12 cellular contexts compared by ENCODE assay signal in the genomic region with DNA sequence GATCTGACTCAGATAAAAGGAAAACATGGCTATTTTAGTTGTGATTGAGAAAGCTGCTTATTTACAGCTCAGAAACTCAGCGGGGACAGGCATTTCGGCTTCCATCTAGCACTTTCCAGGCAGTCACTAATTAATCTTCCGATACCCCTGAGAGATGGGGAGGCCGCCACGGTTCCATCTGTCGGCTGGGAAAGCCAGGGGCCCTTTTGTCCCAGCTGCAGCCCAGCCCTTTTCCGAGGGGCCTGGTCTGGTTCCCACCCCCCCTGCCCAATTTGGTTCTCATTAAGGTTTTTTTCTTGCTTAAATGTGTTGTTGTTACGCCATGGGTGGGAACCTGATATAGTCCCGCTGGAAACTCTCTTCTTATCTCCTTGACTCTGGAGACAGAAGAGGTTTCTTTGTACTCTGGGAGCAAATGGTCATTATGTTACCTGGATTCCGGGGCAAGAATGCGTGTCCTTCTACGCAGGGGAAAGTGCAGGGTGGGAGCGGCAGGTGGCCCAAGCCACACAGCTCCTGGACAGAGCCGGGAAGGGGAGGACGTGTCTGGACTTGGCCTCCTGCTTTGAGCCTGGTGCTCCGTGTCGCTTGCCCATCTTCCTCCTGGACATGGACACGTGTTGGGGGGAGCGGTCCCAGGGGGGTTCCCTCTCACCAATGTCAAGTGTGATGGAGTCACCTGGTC. TPM values are rescaled to one million over a fixed set of nuclear protein-coding genes. Genes with fewer than 3 reads are reported as not detected.
A peak's percentile ranks its signal among the peaks of the same experiment; 100 is the strongest.
DNase-seq lines count a peak whose midpoint lies in the region; ATAC-seq and TF ChIP-seq lines count a peak whose summit lies in the region.
"Had no signal": no experiment of that assay in that cellular context is flagged by ENCODE, and none has a peak within 500 bp of the region (broad histone marks: within the 10 kb centered on the region; RNA-seq: fewer than 3 reads in every experiment).

No MANE protein-coding gene starts in this region.

- peaks cover 62 to 86% of the 10 kb centered on the region in 2 donors for H3K4me1 Mint-ChIP-seq in stimulated activated naive B cell treated with anti-CD40 and anti-IgM and Interleukin-4, amounts not matched to agents 10 μg/mL and 1 μg/mL and 100 μg/mL, for 72 hours
- peaks cover 30% of the 10 kb centered on the region for H3K4me1 Mint-ChIP-seq in Calu3 (ENCODE audit: low read depth, unreplicated experiment)
- H3K4me1 Mint-ChIP-seq in CD14-positive monocyte, result peaks cover 83% of the 10 kb centered on the region

- no peaks in the 10 kb centered on the region for H3K9me3 Mint-ChIP-seq in stimulated activated naive B cell treated with anti-CD40 and anti-IgM and Interleukin-4, amounts not matched to agents 10 μg/mL and 1 μg/mL and 100 μg/mL, for 72 hours
- H3K9me3 Mint-ChIP-seq in Calu3 (ENCODE audit: low read depth, unreplicated experiment) (no peaks in the 10 kb centered on the region), CD14-positive monocyte (peaks cover 0 to 6% (median 0%) of the 10 kb centered on the region in 7 donors)

- CTCF ChIA-PET in Calu3 (lab: Charles Lee), result interaction anchor here (1.1 to 1.7 kb wide), 2 partner anchors 33 to 137 kb away, joined by 3 to 5 read pairs; no protein-coding TSS in a partner anchor

- TF ChIP-seq CTCF in Calu3 (IDR thresholded peaks at IDR 0.05; ENCODE audit: unreplicated experiment) (no peak), CD14-positive monocyte (IDR thresholded peaks at IDR 0.05) (no peak)

- peak overlapping the region; percentile 20 for H3K27ac Mint-ChIP-seq in stimulated activated naive B cell treated with anti-CD40 and anti-IgM and Interleukin-4, amounts not matched to agents 10 μg/mL and 1 μg/mL and 100 μg/mL, for 72 hours
- H3K27ac Mint-ChIP-seq in Calu3 (ENCODE audit: unreplicated experiment) (no peak overlapping the region), CD14-positive monocyte (peak overlapping the region in 1 of 7 donors; percentile 14)

- no peak overlapping the region for H3K4me3 Mint-ChIP-seq in stimulated activated naive B cell treated with anti-CD40 and anti-IgM and Interleukin-4, amounts not matched to agents 10 μg/mL and 1 μg/mL and 100 μg/mL, for 72 hours
- H3K4me3 Mint-ChIP-seq in Calu3 (ENCODE audit: low read depth, unreplicated experiment) (no peak overlapping the region), CD14-positive monocyte (no peak overlapping the region)

- no TSS peak for BruUV-seq in Calu3 (replicated peaks; lab: Mats Ljungman, UMichigan)

- intact Hi-C loops in Calu3 (cut with micrococcal nuclease; ENCODE audit: unreplicated experiment) (no loop called here), CD14-positive monocyte (cut with micrococcal nuclease) (loop anchor here in 1 of 2 donors (5.0 kb wide), 1 partner anchor 140 kb away; no protein-coding TSS in a partner anchor)

- DNase-seq in DMS153 (lab: John Stamatoyannopoulos, UW) (peak; percentile 10), DMS153 treated with DMSO at 0.1 percent for 48 hours (lab: John Stamatoyannopoulos, UW; ENCODE audit: unreplicated experiment) (no peak), NCI-H82 (lab: John Stamatoyannopoulos, UW) (peak; percentile 78), left kidney (ENCODE audit: low read depth, low spot score) (peak; percentile 89), Calu3 (no peak), CD14-positive monocyte (ENCODE audit: low spot score) (no peak), amygdala (lab: John Stamatoyannopoulos, UW) (no peak)
- no peak for DNase-seq in stimulated activated naive B cell treated with anti-CD40 and anti-IgM and Interleukin-4, amounts not matched to agents 10 μg/mL and 1 μg/mL and 100 μg/mL, for 72 hours
- DNase-seq: activated CD8-positive, alpha-beta memory T cell treated with anti-CD3 and anti-CD28 coated beads, Interleukin-2, amount 50 U/mL, for 4 hours; adrenal gland had no signal

- peaks cover 0 to 13% of the 10 kb centered on the region in 2 donors for H3K36me3 Mint-ChIP-seq in stimulated activated naive B cell treated with anti-CD40 and anti-IgM and Interleukin-4, amounts not matched to agents 10 μg/mL and 1 μg/mL and 100 μg/mL, for 72 hours
- H3K36me3 Mint-ChIP-seq in Calu3 (ENCODE audit: insufficient read depth, unreplicated experiment) (peaks cover 13% of the 10 kb centered on the region), CD14-positive monocyte (peaks cover 24 to 34% of the 10 kb centered on the region in 2 donors)

- no peaks in the 10 kb centered on the region for H3K27me3 Mint-ChIP-seq in stimulated activated naive B cell treated with anti-CD40 and anti-IgM and Interleukin-4, amounts not matched to agents 10 μg/mL and 1 μg/mL and 100 μg/mL, for 72 hours
- H3K27me3 Mint-ChIP-seq in Calu3 (ENCODE audit: unreplicated experiment), result peaks cover 13% of the 10 kb centered on the region
- H3K27me3 Mint-ChIP-seq in CD14-positive monocyte (ENCODE audit: low read depth in 3 of 3), result peaks cover 1% of the 10 kb centered on the region in 3 donors

- no peak for ATAC-seq in stimulated activated naive B cell treated with anti-CD40 and anti-IgM and Interleukin-4, amounts not matched to agents 10 μg/mL and 1 μg/mL and 100 μg/mL, for 72 hours (replicated peaks)
- ATAC-seq: A549, HCT116 had no signal

RNA-seq across cellular contexts. Expression of gene GSE1, which starts 50.9 kb away (rescaled TPM):
- 45.3 and 46.2 TPM in 2 replicates for total RNA-seq in Calu3 (2022)
- under 1 TPM; 0.67 to 0.86 TPM for polyA plus RNA-seq in CD14-positive monocyte

Comparison
In these comparisons a context has a peak if more than half of its experiments do, and no peak if none do; other contexts are left out.
1. DNase-seq: peak in DMS153 (single experiment), NCI-H82 (single experiment) and left kidney (single experiment); none in DMS153 treated with DMSO at 0.1 percent for 48 hours (single experiment), stimulated activated naive B cell treated with anti-CD40 and anti-IgM and Interleukin-4, amounts not matched to agents 10 μg/mL and 1 μg/mL and 100 μg/mL, for 72 hours (single experiment), Calu3 (single experiment), CD14-positive monocyte (single experiment) and amygdala (0 of 56).